ENCODE assay signal across 11 cellular contexts in the genomic region with DNA sequence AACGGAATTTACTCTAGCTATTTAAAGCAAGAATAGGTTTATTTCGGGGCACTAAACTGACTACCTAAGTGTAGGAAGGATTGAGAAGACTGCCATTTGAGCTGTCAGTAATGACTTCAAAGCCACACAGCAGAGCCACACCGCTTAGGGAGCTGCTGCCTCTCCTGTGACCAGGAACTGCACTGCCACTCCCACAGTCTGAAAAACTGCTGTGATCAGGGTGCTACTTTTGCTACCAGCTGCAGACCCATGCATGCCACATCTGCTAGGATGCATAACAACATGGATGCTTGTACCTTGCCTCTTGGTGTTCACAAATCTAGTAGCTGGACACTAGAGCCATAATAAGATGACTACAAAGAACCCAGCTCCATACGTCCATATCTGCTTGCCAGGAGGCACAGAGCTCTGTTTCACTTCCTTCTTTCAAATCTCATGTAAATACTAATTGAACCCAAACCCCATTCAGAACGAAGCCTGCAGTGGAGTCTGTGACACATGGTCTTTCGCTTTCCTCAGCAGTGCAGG. TPM values are rescaled to one million over a fixed set of nuclear protein-coding genes. Genes with fewer than 3 reads are reported as not detected.
DNase-seq lines count a peak whose midpoint lies in the region; ATAC-seq, FAIRE-seq and TF ChIP-seq lines count a peak whose summit lies in the region.
"Had no signal": no experiment of that assay in that cellular context is flagged by ENCODE, and none has a peak within 500 bp of the region (broad histone marks: within the 10 kb centered on the region; RNA-seq: fewer than 3 reads in every experiment).

No MANE protein-coding gene starts in this region.

- peak; percentile 80 for ATAC-seq in GM18505 (IDR thresholded peaks at IDR 0.05; ENCODE audit: unreplicated experiment)
- peak; percentile 87 for ATAC-seq in GM21529 (IDR thresholded peaks at IDR 0.05; ENCODE audit: unreplicated experiment)
- ATAC-seq in HG03442 (IDR thresholded peaks at IDR 0.05; ENCODE audit: unreplicated experiment), result peak; percentile 82
- no peak for ATAC-seq in Right ventricle myocardium superior (ENCODE audit: poor library complexity)

- H3K36me3 ChIP-seq in hepatocyte (replicated peaks; ENCODE audit: insufficient read depth, low read depth), result no peaks in the 10 kb centered on the region

- no peaks in the 10 kb centered on the region for H4K20me1 ChIP-seq in hepatocyte (ENCODE audit: insufficient read depth, poor library complexity, severe bottlenecking)

- H3K9me2 ChIP-seq in hepatocyte (replicated peaks; ENCODE audit: insufficient read depth), result no peaks in the 10 kb centered on the region

- TF ChIP-seq CTCF in hepatocyte (IDR thresholded peaks at IDR 0.05; ENCODE audit: poor library complexity), result no peak

- TF ChIP-seq POLR2A in GM18505 (IDR thresholded peaks at IDR 0.05; ENCODE audit: borderline replicate concordance, extremely low read depth, insufficient read depth, insufficient read length) (no peak), H54 (IDR thresholded peaks at IDR 0.05; ENCODE audit: low read depth, low read length) (no peak)

- peak overlapping the region; percentile 80 for H3K4me2 ChIP-seq in hepatocyte

- H3K9me3 ChIP-seq in hepatocyte (ENCODE audit: low read depth), result no peaks in the 10 kb centered on the region

- no peaks in the 10 kb centered on the region for H3K27me3 ChIP-seq in hepatocyte

- no peak overlapping the region for H3K27ac ChIP-seq in hepatocyte

- no peak overlapping the region for H3K4me3 ChIP-seq in hepatocyte

- H3K4me1 ChIP-seq in hepatocyte (ENCODE audit: insufficient read depth), result peaks cover 10% of the 10 kb centered on the region

- no peak overlapping the region for H2AFZ ChIP-seq in hepatocyte

- DNase-seq in hepatocyte (ENCODE audit: low spot score), result no peak
- no peak for DNase-seq in activated CD4-positive, alpha-beta T cell treated with anti-CD3 and anti-CD28 coated beads, Interleukin-2, amount 50 U/mL, for 48 hours
- DNase-seq in H54 (ENCODE audit: insufficient read length, low spot score), result no peak
- no peak for DNase-seq in Right ventricle myocardium superior
- no peak for DNase-seq in T-helper 1 cell
- DNase-seq: activated T-cell treated with anti-CD3 and anti-CD28 coated beads for 4 hours had no signal

- 64% methylated on average over 6 of the region's 6 CpGs for WGBS in hepatocyte (ENCODE audit: low lambda C conversion rate, missing lambda C conversion rate)

- peaks cover 63% of the 10 kb centered on the region for H3K79me2 ChIP-seq in hepatocyte

- intact Hi-C loops in Right ventricle myocardium superior (cut with DNase I), result loop anchor here (10.0 kb wide), 2 partner anchors 235 to 515 kb away; no protein-coding TSS in a partner anchor

- no peak for FAIRE-seq in H54 (lab: Jason Lieb, UNC)
- FAIRE-seq: endothelial cell of umbilical vein had no signal

RNA-seq across cellular contexts. Expression of gene DSG2, which starts 2.2 kb away (rescaled TPM):
- total RNA-seq in hepatocyte (98.1 and 105 TPM in 2 replicates), Right ventricle myocardium superior (37.1 TPM)
- 67.7 and 68.1 TPM in 2 replicates for polyA plus RNA-seq in hepatocyte

RNA-seq across cellular contexts. Expression of gene DSG3, which starts 52.7 kb away (rescaled TPM):
- total RNA-seq in hepatocyte (0.36 and 0.43 TPM in 2 replicates), Right ventricle myocardium superior (not detected)
- polyA plus RNA-seq in hepatocyte, result 0.72 TPM in 1 of 2 replicates, not detected in the other
- polyA plus RNA-seq: endothelial cell of umbilical vein, neural cell had no signal
